In the genomic region with DNA sequence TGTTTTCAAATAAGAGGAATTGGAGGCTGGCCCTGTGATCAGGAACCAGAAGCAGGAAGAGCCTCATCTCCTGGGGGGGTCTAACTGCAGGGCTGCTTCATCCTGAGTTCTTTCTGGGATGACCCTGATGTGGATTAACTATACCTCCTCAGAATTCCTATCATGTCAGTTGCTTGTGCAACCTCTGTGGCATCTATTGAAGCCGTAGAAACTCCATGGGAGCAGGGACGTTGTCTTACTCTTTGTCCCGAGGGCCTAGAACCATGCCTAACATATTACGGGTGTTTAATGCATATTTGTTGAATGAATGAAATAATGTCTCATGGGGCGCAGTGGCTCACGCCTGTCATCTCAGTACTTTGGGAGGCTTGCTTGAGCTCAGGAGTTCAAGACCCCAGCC, we compare ENCODE assay signal across 27 cellular contexts.
"Had no signal": no experiment of that assay in that cellular context is flagged by ENCODE, and none has a peak within 500 bp of the region (broad histone marks: within the 10 kb centered on the region; RNA-seq: fewer than 3 reads in every experiment).

No MANE protein-coding gene starts in this region.

- H3K27me3 Mint-ChIP-seq: stimulated activated memory B cell treated with anti-CD40 and anti-IgM and Interleukin-4, amounts not matched to agents 10 μg/mL and 1 μg/mL and 100 μg/mL, for 72 hours; stimulated activated naive CD8-positive, alpha-beta T cell treated with anti-CD3 and anti-CD28 coated beads, Interleukin-15, amount 100 ng/mL, for 72 hours; stimulated activated naive CD8-positive, alpha-beta T cell treated with anti-CD3 and anti-CD28 coated beads, Interleukin-15, Interleukin-2, amounts not matched to agents 100 ng/mL and 50 ng/mL, for 24 hours had no signal

- H3K27ac ChIP-seq: stomach, suprapubic skin, testis, thoracic aorta, thyroid gland, tibial artery, tibial nerve, transverse colon, upper lobe of left lung, upper lobe of right lung, uterus, vagina had no signal

- DNase-seq: stimulated activated CD4-positive, alpha-beta T cell treated with anti-CD3 and anti-CD28 coated beads, Interleukin-2, amount 100 ng/mL, for 24 hours; stimulated activated CD4-positive, alpha-beta T cell treated with anti-CD3 and anti-CD28 coated beads, Interleukin-2, amount 100 ng/mL, for 48 hours; stimulated activated CD4-positive, alpha-beta T cell treated with anti-CD3 and anti-CD28 coated beads, Interleukin-4, amount 100 ng/mL, for 1 hour; stimulated activated CD4-positive, alpha-beta T cell treated with anti-CD3 and anti-CD28 coated beads, Interleukin-4, amount 100 ng/mL, for 24 hours; stimulated activated CD4-positive, alpha-beta T cell treated with anti-CD3 and anti-CD28 coated beads, Interleukin-4, amount 100 ng/mL, for 4 hours; stimulated activated CD8-positive, alpha-beta memory T cell treated with anti-CD3 and anti-CD28 coated beads, Interleukin-4, amount 100 ng/mL, for 48 hours; stimulated activated naive B cell treated with anti-CD40 and anti-IgM and Interleukin-4, amounts not matched to agents 10 μg/mL and 1 μg/mL and 100 μg/mL, for 72 hours; stimulated activated naive CD4-positive, alpha-beta T cell; stimulated activated naive CD4-positive, alpha-beta T cell treated with Interleukin-2 at 50 U/mL for 16 hours; stimulated activated naive CD8-positive, alpha-beta T cell treated with anti-CD3 and anti-CD28 coated beads, Interleukin-15, amount 100 ng/mL, for 72 hours; stimulated activated naive CD8-positive, alpha-beta T cell treated with anti-CD3 and anti-CD28 coated beads, Interleukin-15, Interleukin-2, amounts not matched to agents 100 U/mL and 50 U/mL, for 24 hours; stomach; testis; thyroid gland; tibial artery; transverse colon; upper lobe of left lung; upper lobe of right lung; uterus had no signal

- H3K9me3 Mint-ChIP-seq: stimulated activated effector memory CD8-positive, alpha-beta T cell treated with anti-CD3 and anti-CD28 coated beads, Interleukin-12 subunit alpha, Interleukin-12 subunit beta, amount 100 ng/mL, for 72 hours; stimulated activated memory B cell treated with anti-CD40 and anti-IgM and Interleukin-4, amounts not matched to agents 10 μg/mL and 1 μg/mL and 100 μg/mL, for 72 hours; stimulated activated naive CD8-positive, alpha-beta T cell treated with anti-CD3 and anti-CD28 coated beads, Interleukin-15, Interleukin-2, amounts not matched to agents 100 ng/mL and 50 ng/mL, for 24 hours had no signal

- H3K9me3 ChIP-seq: stomach, suprapubic skin, testis, thoracic aorta, thyroid gland, tibial artery, transverse colon, upper lobe of left lung, upper lobe of right lung, uterus, vagina had no signal

- H3K27ac Mint-ChIP-seq: stimulated activated effector memory CD8-positive, alpha-beta T cell treated with anti-CD3 and anti-CD28 coated beads, Interleukin-12 subunit alpha, Interleukin-12 subunit beta, amount 100 ng/mL, for 72 hours; stimulated activated memory B cell treated with anti-CD40 and anti-IgM and Interleukin-4, amounts not matched to agents 10 μg/mL and 1 μg/mL and 100 μg/mL, for 72 hours; stimulated activated naive B cell treated with anti-CD40 and anti-IgM and Interleukin-4, amounts not matched to agents 10 μg/mL and 1 μg/mL and 100 μg/mL, for 72 hours; stimulated activated naive CD8-positive, alpha-beta T cell treated with anti-CD3 and anti-CD28 coated beads, Interleukin-15, Interleukin-2, amounts not matched to agents 100 ng/mL and 50 ng/mL, for 24 hours; type B pancreatic cell had no signal

- H3K27me3 ChIP-seq: stomach, suprapubic skin, testis, thyroid gland, tibial artery, tibial nerve, transverse colon, upper lobe of left lung, upper lobe of right lung, uterus, vagina had no signal

- H3K4me1 Mint-ChIP-seq: stimulated activated memory B cell treated with anti-CD40 and anti-IgM and Interleukin-4, amounts not matched to agents 10 μg/mL and 1 μg/mL and 100 μg/mL, for 72 hours; stimulated activated naive B cell treated with anti-CD40 and anti-IgM and Interleukin-4, amounts not matched to agents 10 μg/mL and 1 μg/mL and 100 μg/mL, for 72 hours; stimulated activated naive CD8-positive, alpha-beta T cell treated with anti-CD3 and anti-CD28 coated beads, Interleukin-15, amount 100 ng/mL, for 72 hours had no signal

- H3K4me3 ChIP-seq: stomach, suprapubic skin, testis, thoracic aorta, thyroid gland, tibial artery, tibial nerve, transverse colon, upper lobe of left lung, upper lobe of right lung, uterus, vagina had no signal

- H3K4me1 ChIP-seq: suprapubic skin, testis, thyroid gland, tibial artery, tibial nerve, transverse colon, upper lobe of left lung, upper lobe of right lung, uterus, vagina had no signal

- H3K36me3 ChIP-seq: stomach, suprapubic skin, thoracic aorta, thyroid gland, tibial artery, transverse colon, upper lobe of left lung, upper lobe of right lung, uterus, vagina had no signal

- H3K4me3 Mint-ChIP-seq: stimulated activated effector memory CD8-positive, alpha-beta T cell treated with anti-CD3 and anti-CD28 coated beads, Interleukin-12 subunit alpha, Interleukin-12 subunit beta, amount 100 ng/mL, for 72 hours; stimulated activated memory B cell treated with anti-CD40 and anti-IgM and Interleukin-4, amounts not matched to agents 10 μg/mL and 1 μg/mL and 100 μg/mL, for 72 hours; stimulated activated naive B cell treated with anti-CD40 and anti-IgM and Interleukin-4, amounts not matched to agents 10 μg/mL and 1 μg/mL and 100 μg/mL, for 72 hours; stimulated activated naive CD8-positive, alpha-beta T cell treated with anti-CD3 and anti-CD28 coated beads, Interleukin-15, amount 100 ng/mL, for 72 hours; stimulated activated naive CD8-positive, alpha-beta T cell treated with anti-CD3 and anti-CD28 coated beads, Interleukin-15, Interleukin-2, amounts not matched to agents 100 ng/mL and 50 ng/mL, for 24 hours; type B pancreatic cell had no signal

- H3K36me3 Mint-ChIP-seq: stimulated activated effector memory CD8-positive, alpha-beta T cell treated with anti-CD3 and anti-CD28 coated beads, Interleukin-12 subunit alpha, Interleukin-12 subunit beta, amount 100 ng/mL, for 72 hours; stimulated activated memory B cell treated with anti-CD40 and anti-IgM and Interleukin-4, amounts not matched to agents 10 μg/mL and 1 μg/mL and 100 μg/mL, for 72 hours; stimulated activated naive B cell treated with anti-CD40 and anti-IgM and Interleukin-4, amounts not matched to agents 10 μg/mL and 1 μg/mL and 100 μg/mL, for 72 hours had no signal

- ATAC-seq: stimulated activated memory B cell treated with anti-CD40 and anti-IgM and Interleukin-4, amounts not matched to agents 10 μg/mL and 1 μg/mL and 100 μg/mL, for 72 hours; stimulated activated naive B cell treated with anti-CD40 and anti-IgM and Interleukin-4, amounts not matched to agents 10 μg/mL and 1 μg/mL and 100 μg/mL, for 72 hours; stimulated activated naive CD8-positive, alpha-beta T cell treated with anti-CD3 and anti-CD28 coated beads, Interleukin-15, amount 100 ng/mL, for 72 hours; stimulated activated naive CD8-positive, alpha-beta T cell treated with anti-CD3 and anti-CD28 coated beads, Interleukin-15, Interleukin-2, amounts not matched to agents 100 U/mL and 50 U/mL, for 24 hours; upper lobe of right lung had no signal
